8 cellular contexts compared by ENCODE assay signal in the genomic region with DNA sequence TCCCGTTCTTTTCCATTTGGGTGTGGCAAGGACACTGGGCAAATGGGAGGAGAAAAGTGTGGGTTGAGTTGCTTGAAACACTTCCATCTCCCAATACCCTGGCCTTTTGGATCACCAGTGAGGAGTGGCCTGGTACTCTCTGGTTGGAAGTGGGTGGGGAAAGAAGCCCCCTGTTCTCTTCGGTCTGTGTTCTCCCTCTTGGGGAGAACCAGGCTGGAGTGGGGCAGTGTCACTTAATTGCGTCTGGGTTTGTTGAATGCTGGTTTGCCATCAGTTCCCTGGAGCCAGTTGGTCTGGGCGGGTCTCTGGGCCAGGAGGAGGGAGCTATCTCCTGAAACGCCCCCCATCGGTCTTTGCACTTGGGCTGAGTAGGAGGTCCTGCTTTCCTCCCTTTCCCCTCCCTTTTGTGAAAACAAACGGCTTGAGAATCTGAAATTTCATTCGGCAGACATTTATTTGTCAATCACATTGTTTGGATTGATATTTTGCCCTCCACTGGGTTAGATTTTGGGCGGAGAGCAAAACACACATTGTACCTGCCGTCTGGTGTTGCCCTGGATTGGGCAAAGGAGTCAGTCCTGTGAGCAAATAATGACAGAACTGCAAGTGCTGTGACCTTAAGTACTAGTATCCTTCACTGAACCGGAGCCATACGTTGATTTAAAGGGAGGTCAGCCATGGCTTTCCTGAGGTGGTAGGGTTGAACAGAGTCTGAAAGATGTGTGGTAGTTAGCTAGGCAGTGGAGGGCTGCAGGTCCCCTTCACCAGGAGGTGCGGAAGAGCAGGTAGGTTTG. TPM values are rescaled to one million over a fixed set of nuclear protein-coding genes. Genes with fewer than 3 reads are reported as not detected.
DNase-seq lines count a peak whose midpoint lies in the region; ATAC-seq and TF ChIP-seq lines count a peak whose summit lies in the region.

No MANE protein-coding gene starts in this region.

- peaks cover 0 to 47% of the 10 kb centered on the region in 2 donors for H3K4me1 ChIP-seq in right atrium auricular region
- H3K4me1 ChIP-seq in urinary bladder (ENCODE audit: insufficient read depth): no peaks in the 10 kb centered on the region

- H3K27ac ChIP-seq in right atrium auricular region (peak overlapping the region; percentile 80 to 83), urinary bladder (ENCODE audit: low read depth) (no peak overlapping the region)

- H3K36me3 ChIP-seq in right atrium auricular region: no peaks in the 10 kb centered on the region
- H3K36me3 ChIP-seq in urinary bladder (ENCODE audit: insufficient read depth): no peaks in the 10 kb centered on the region

- peak overlapping the region; percentile 86 for H3K4me3 Mint-ChIP-seq in activated naive CD8-positive, alpha-beta T cell treated with anti-CD3 and anti-CD28 coated beads for 36 hours

- peaks cover 7% of the 10 kb centered on the region for H3K27me3 Mint-ChIP-seq in activated naive CD8-positive, alpha-beta T cell treated with anti-CD3 and anti-CD28 coated beads for 36 hours

- no peak for DNase-seq in right atrium auricular region (ENCODE audit: low spot score)
- DNase-seq in left cardiac atrium: no peak
- DNase-seq in activated naive CD8-positive, alpha-beta T cell treated with anti-CD3 and anti-CD28 coated beads for 36 hours: no peak
- peak; percentile 46 for DNase-seq in left kidney (ENCODE audit: low read depth, low spot score)
- DNase-seq in pons (ENCODE audit: low spot score): no peak
- DNase-seq in stimulated activated CD4-positive, alpha-beta T cell treated with anti-CD3 and anti-CD28 coated beads, Interleukin-2, amount 100 ng/mL, for 24 hours: no peak

- intact Hi-C loops in left cardiac atrium (cut with DNase I): no loop called here

- H3K36me3 Mint-ChIP-seq in activated naive CD8-positive, alpha-beta T cell treated with anti-CD3 and anti-CD28 coated beads for 36 hours: peaks cover 5% of the 10 kb centered on the region

- TF ChIP-seq CTCF in right atrium auricular region (IDR thresholded peaks at IDR 0.05): no peak

- ATAC-seq in left cardiac atrium: no peak
- ATAC-seq in GM21786 (IDR thresholded peaks at IDR 0.05; ENCODE audit: unreplicated experiment): no peak

- H3K9me3 ChIP-seq in right atrium auricular region: no peaks in the 10 kb centered on the region

- H3K27me3 ChIP-seq in right atrium auricular region: no peaks in the 10 kb centered on the region

- H3K4me3 ChIP-seq in right atrium auricular region (peak overlapping the region; percentile 77 to 92), urinary bladder (ENCODE audit: low read depth, low read length) (peak overlapping the region; percentile 83)

- H3K9me3 Mint-ChIP-seq in activated naive CD8-positive, alpha-beta T cell treated with anti-CD3 and anti-CD28 coated beads for 36 hours: no peaks in the 10 kb centered on the region

- H3K4me1 Mint-ChIP-seq in activated naive CD8-positive, alpha-beta T cell treated with anti-CD3 and anti-CD28 coated beads for 36 hours: peaks cover 39% of the 10 kb centered on the region

- 58% methylated on average over 13 of the region's 13 CpGs for WGBS in urinary bladder

- peak overlapping the region; percentile 72 for H3K27ac Mint-ChIP-seq in activated naive CD8-positive, alpha-beta T cell treated with anti-CD3 and anti-CD28 coated beads for 36 hours

RNA-seq across cellular contexts. Expression of a gene that starts 1.6 kb away (rescaled TPM):
- total RNA-seq in right atrium auricular region: 1 to 10 TPM; 8.0 to 9.0 TPM
- total RNA-seq in left cardiac atrium: 10 to 100 TPM in 1 of 2 donors, 1 to 10 TPM in 1; 9.0 to 15.5 TPM
- total RNA-seq in activated naive CD8-positive, alpha-beta T cell treated with anti-CD3 and anti-CD28 coated beads for 36 hours: 10 to 100 TPM; 17.8 to 23.2 TPM
- 42.5 TPM for total RNA-seq in urinary bladder
- 29.0 TPM for polyA plus RNA-seq in urinary bladder

RNA-seq across cellular contexts. Expression of a gene that starts 40.9 kb away (rescaled TPM):
- total RNA-seq in right atrium auricular region: 1 to 10 TPM in 1 of 2 donors, under 1 TPM in 1; 0.51 to 3.5 TPM
- 1 to 10 TPM; 1.7 to 2.4 TPM for total RNA-seq in left cardiac atrium
- total RNA-seq in activated naive CD8-positive, alpha-beta T cell treated with anti-CD3 and anti-CD28 coated beads for 36 hours: not detected
- total RNA-seq in urinary bladder: 10.8 TPM
- 2.2 TPM for polyA plus RNA-seq in urinary bladder
